Comparison of ENCODE assay signal across 9 cellular contexts in genomic region chr19:17861542-17862402, GRCh38. TPM values are rescaled to one million over a fixed set of nuclear protein-coding genes. Genes with fewer than 3 reads are reported as not detected.
DNase-seq lines count a peak whose midpoint lies in the region; ATAC-seq and TF ChIP-seq lines count a peak whose summit lies in the region.
"Had no signal": no experiment of that assay in that cellular context is flagged by ENCODE, and none has a peak within 500 bp of the region (broad histone marks: within the 10 kb centered on the region; RNA-seq: fewer than 3 reads in every experiment).

No MANE protein-coding gene starts in this region.

- DNase-seq in NCI-H82 (lab: John Stamatoyannopoulos, UW) (peak; percentile 54), NCI-H82 treated with DMSO at 0.1 percent for 48 hours (lab: John Stamatoyannopoulos, UW; ENCODE audit: unreplicated experiment) (no peak), Panc1 (ENCODE audit: low read depth, low spot score) (no peak), epithelial cell of esophagus (ENCODE audit: low read depth) (no peak), retinal pigment epithelial cell (ENCODE audit: low read depth) (no peak), ecto neural progenitor cell (ENCODE audit: low spot score) (no peak), NCI-H2196 (lab: John Stamatoyannopoulos, UW; ENCODE audit: unreplicated experiment) (no peak), SIG-M5 treated with dmso at 0.1 percent for 504 hours (lab: John Stamatoyannopoulos, UW; ENCODE audit: unreplicated experiment) (no peak)
- DNase-seq: NCI-H446 had no signal

- in situ Hi-C loops in Panc1 (cut with HindIII; ENCODE audit: low pct_unique_long_range_greater_than_20kb, low sequenced_read_pairs): no loop called here

- POLR2A ChIA-PET in Panc1 (lab: Charles Lee): no interaction called here

- no peaks in the 10 kb centered on the region for H3K9me3 ChIP-seq in Panc1 (ENCODE audit: control insufficient read depth, insufficient read depth, low read depth, low read length)

- peaks cover 29% of the 10 kb centered on the region for H3K4me1 ChIP-seq in Panc1 (ENCODE audit: control insufficient read depth, insufficient read depth, low read length)

- no peaks in the 10 kb centered on the region for H3K27me3 ChIP-seq in Panc1 (ENCODE audit: control insufficient read depth, insufficient read depth, low read length)

- no TSS peak for BruUV-seq in Panc1 (replicated peaks; lab: Mats Ljungman, UMichigan)

- ATAC-seq in Panc1: no peak

- peaks cover 17% of the 10 kb centered on the region for H3K36me3 ChIP-seq in Panc1 (ENCODE audit: control insufficient read depth, insufficient read depth, low read length)

- H3K27ac ChIP-seq in Panc1 (ENCODE audit: low read length): peak overlapping the region; percentile 98

- H3K4me3 ChIP-seq in Panc1 (ENCODE audit: low read depth in 2 of 2, low read length in 2 of 2): peak overlapping the region; percentile 96 to 99
- H3K4me3 ChIP-seq in epithelial cell of esophagus (ENCODE audit: low read length): peak overlapping the region; percentile 100
- H3K4me3 ChIP-seq in retinal pigment epithelial cell (ENCODE audit: low read length): peak overlapping the region; percentile 98

- intact Hi-C loops in Panc1 (cut with micrococcal nuclease; ENCODE audit: unreplicated experiment): no loop called here

- CTCF ChIA-PET in Panc1 (lab: Charles Lee): no interaction called here

- TF ChIP-seq CTCF in Panc1 (IDR thresholded peaks at IDR 0.05): no peak
- TF ChIP-seq CTCF in epithelial cell of esophagus (IDR thresholded peaks at IDR 0.05; ENCODE audit: insufficient read depth, low read depth, low read length, missing control alignments): no peak
- TF ChIP-seq CTCF in retinal pigment epithelial cell (conservative IDR thresholded peaks at IDR 0.05; ENCODE audit: low read depth, low read length): no peak

RNA-seq across cellular contexts. Expression of gene RPL18A, which starts 2.1 kb away (rescaled TPM):
- 1,352 TPM for total RNA-seq in Panc1 (2021; ENCODE audit: unreplicated experiment)
- 2,329 TPM for polyA plus RNA-seq in Panc1 (2012; ENCODE audit: insufficient read length)

RNA-seq across cellular contexts. Expression of gene SLC5A5, which starts 10.0 kb away (rescaled TPM):
- total RNA-seq in Panc1 (2021; ENCODE audit: unreplicated experiment): 6.3 TPM
- polyA plus RNA-seq in Panc1 (2012; ENCODE audit: insufficient read length): 4.5 TPM

RNA-seq across cellular contexts. Expression of gene JAK3, which starts 14.0 kb away (rescaled TPM):
- 2.1 TPM for total RNA-seq in Panc1 (2021; ENCODE audit: unreplicated experiment)
- polyA plus RNA-seq in Panc1 (2012; ENCODE audit: insufficient read length): 1.7 TPM

RNA-seq across cellular contexts. Expression of gene INSL3, which starts 40.5 kb away (rescaled TPM):
- total RNA-seq in Panc1 (2021; ENCODE audit: unreplicated experiment): 0.57 TPM
- 1.2 TPM for polyA plus RNA-seq in Panc1 (2012; ENCODE audit: insufficient read length)
